1 cellular context compared by ENCODE assay signal in the genomic region with DNA sequence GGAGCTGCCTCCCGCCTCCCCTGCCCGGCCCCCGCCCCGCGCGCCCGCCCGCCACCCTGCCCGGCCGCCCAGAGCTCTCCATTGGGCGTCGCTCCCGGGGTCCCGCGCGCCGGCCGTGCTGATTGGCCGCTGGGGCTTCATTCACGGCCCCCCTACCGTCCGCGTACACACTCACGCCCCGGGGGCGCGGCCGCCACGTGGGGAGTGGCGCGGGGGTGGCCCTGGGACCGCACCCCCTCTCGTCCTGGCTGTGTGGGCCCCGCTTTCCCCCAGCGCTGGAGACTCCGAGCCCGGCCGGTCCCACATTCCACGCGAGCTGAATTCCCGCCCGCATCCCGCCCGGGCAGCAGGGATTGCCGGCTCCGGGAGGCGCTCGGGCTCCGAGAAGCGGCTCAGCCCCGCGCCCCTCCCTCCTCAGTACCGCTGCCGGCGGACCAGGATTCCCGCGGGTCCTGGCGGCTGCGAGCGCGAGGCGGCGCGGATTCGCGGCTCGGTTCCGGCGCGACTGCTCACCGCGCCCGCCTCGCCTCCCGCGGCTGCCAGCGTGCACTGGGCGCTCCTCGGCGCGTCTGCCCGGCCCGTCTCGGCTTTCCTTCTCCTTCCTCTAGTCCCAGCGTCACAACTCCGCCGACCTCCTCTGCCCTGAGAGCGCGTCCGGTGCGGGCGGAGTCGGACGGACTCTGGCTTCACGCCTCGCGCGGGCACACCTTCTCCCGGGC.
TF ChIP-seq lines count a peak whose summit lies in the region.

No MANE protein-coding gene starts in this region.

TF ChIP-seq in GM23338, 12 proteins besides CTCF, POLR2A, EP300 and RAD21 (continued from another document):
- TF ChIP-seq, protein P1, sequence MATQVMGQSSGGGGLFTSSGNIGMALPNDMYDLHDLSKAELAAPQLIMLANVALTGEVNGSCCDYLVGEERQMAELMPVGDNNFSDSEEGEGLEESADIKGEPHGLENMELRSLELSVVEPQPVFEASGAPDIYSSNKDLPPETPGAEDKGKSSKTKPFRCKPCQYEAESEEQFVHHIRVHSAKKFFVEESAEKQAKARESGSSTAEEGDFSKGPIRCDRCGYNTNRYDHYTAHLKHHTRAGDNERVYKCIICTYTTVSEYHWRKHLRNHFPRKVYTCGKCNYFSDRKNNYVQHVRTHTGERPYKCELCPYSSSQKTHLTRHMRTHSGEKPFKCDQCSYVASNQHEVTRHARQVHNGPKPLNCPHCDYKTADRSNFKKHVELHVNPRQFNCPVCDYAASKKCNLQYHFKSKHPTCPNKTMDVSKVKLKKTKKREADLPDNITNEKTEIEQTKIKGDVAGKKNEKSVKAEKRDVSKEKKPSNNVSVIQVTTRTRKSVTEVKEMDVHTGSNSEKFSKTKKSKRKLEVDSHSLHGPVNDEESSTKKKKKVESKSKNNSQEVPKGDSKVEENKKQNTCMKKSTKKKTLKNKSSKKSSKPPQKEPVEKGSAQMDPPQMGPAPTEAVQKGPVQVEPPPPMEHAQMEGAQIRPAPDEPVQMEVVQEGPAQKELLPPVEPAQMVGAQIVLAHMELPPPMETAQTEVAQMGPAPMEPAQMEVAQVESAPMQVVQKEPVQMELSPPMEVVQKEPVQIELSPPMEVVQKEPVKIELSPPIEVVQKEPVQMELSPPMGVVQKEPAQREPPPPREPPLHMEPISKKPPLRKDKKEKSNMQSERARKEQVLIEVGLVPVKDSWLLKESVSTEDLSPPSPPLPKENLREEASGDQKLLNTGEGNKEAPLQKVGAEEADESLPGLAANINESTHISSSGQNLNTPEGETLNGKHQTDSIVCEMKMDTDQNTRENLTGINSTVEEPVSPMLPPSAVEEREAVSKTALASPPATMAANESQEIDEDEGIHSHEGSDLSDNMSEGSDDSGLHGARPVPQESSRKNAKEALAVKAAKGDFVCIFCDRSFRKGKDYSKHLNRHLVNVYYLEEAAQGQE (IDR thresholded peaks at IDR 0.05; ENCODE audit: unreplicated experiment) = peak; percentile 11
- TF ChIP-seq POLR2AphosphoS5 (IDR thresholded peaks at IDR 0.05; ENCODE audit: low read depth) (no peak), ZNF331 (CRISPR knock-in tag; IDR thresholded peaks at IDR 0.05; ENCODE audit: low read depth) (no peak)
